In genomic region chr3:127525373-127525772, GRCh38 we compare ENCODE assay signal across 13 cellular contexts.
DNase-seq lines count a peak whose midpoint lies in the region; ATAC-seq, FAIRE-seq and TF ChIP-seq lines count a peak whose summit lies in the region.
"Had no signal": no experiment of that assay in that cellular context is flagged by ENCODE, and none has a peak within 500 bp of the region (broad histone marks: within the 10 kb centered on the region; RNA-seq: fewer than 3 reads in every experiment).

No MANE protein-coding gene starts in this region.

- DNase-seq in A549 (ENCODE audit: low read depth in 1 of 2, low spot score in 1 of 2) (peak; percentile 78 to 88), HCEC 1CT (peak; percentile 5), RPMI7951 (ENCODE audit: low read depth) (peak; percentile 85), fibroblast of mammary gland (ENCODE audit: low read depth) (peak; percentile 86), left cardiac atrium (no peak)
- no peak for DNase-seq in activated CD8-positive, alpha-beta T cell treated with anti-CD3 and anti-CD28 coated beads, Interleukin-2, amount 10 ng/mL, durations not matched to agents 7 days and 5 days
- DNase-seq in activated CD4-positive, alpha-beta T cell treated with anti-CD3 and anti-CD28 coated beads for 1 hour: no peak
- DNase-seq: activated CD8-positive, alpha-beta memory T cell treated with anti-CD3 and anti-CD28 coated beads, Interleukin-2, amount 10 ng/mL, durations not matched to agents 7 days and 5 days; aorta; MM.1S had no signal

- peaks cover 21% of the 10 kb centered on the region for H3K27me3 Mint-ChIP-seq in activated CD8-positive, alpha-beta T cell treated with anti-CD3 and anti-CD28 coated beads, Interleukin-2, amount 10 ng/mL, durations not matched to agents 7 days and 5 days (ENCODE audit: low read depth)

- 3% methylated on average over 11 of the region's 11 CpGs for WGBS in A549 (ENCODE audit: missing lambda C conversion rate)

- peak overlapping the region; percentile 14 to 50; a peak in 2 of 6 replicates for H3K27ac ChIP-seq in A549
- H3K27ac ChIP-seq: C4-2B had no signal

- ATAC-seq in A549 (peak; percentile 96 to 99), left cardiac atrium (no peak), GM21367 (IDR thresholded peaks at IDR 0.05; ENCODE audit: unreplicated experiment) (no peak)
- no peak for ATAC-seq in activated CD8-positive, alpha-beta T cell treated with anti-CD3 and anti-CD28 coated beads, Interleukin-2, amount 10 ng/mL, durations not matched to agents 7 days and 5 days
- ATAC-seq: activated CD8-positive, alpha-beta memory T cell treated with anti-CD3 and anti-CD28 coated beads, Interleukin-2, amount 10 ng/mL, durations not matched to agents 7 days and 5 days had no signal

- no peaks in the 10 kb centered on the region for H3K4me1 Mint-ChIP-seq in activated CD8-positive, alpha-beta T cell treated with anti-CD3 and anti-CD28 coated beads, Interleukin-2, amount 10 ng/mL, durations not matched to agents 7 days and 5 days (ENCODE audit: low read depth)
- H3K4me1 Mint-ChIP-seq: activated CD8-positive, alpha-beta memory T cell treated with anti-CD3 and anti-CD28 coated beads, Interleukin-2, amount 10 ng/mL, durations not matched to agents 7 days and 5 days had no signal

- peaks cover 6% of the 10 kb centered on the region; the same call in 1 of the 3 replicates for H3K9me3 ChIP-seq in A549

- POLR2A ChIA-PET in A549 (lab: Yijun Ruan, JAX): interaction anchor here (0.5 kb wide), 1 partner anchor 841 kb away, joined by 3 read pairs; no protein-coding TSS in a partner anchor
- POLR2A ChIA-PET in activated CD8-positive, alpha-beta T cell treated with anti-CD3 and anti-CD28 coated beads, Interleukin-2, amount 10 ng/mL, durations not matched to agents 7 days and 5 days (lab: Charles Lee): no interaction called here

- H3K4me3 ChIP-seq in A549: no peak overlapping the region
- no peak overlapping the region for H3K4me3 ChIP-seq in fibroblast of mammary gland (ENCODE audit: control insufficient read depth, low read depth, low read length)

- H3K9me3 Mint-ChIP-seq in activated CD8-positive, alpha-beta T cell treated with anti-CD3 and anti-CD28 coated beads, Interleukin-2, amount 10 ng/mL, durations not matched to agents 7 days and 5 days (ENCODE audit: insufficient read depth): no peaks in the 10 kb centered on the region
- H3K9me3 Mint-ChIP-seq: T-helper 1 cell treated with Interleukin-12 subunit alpha and Interleukin-12 subunit beta and Interleukin-4 antibody, amounts not matched to agents 30 μg/mL and 1 μg/mL, for 36 hours had no signal

- no peak for TF ChIP-seq EP300 in A549 (IDR thresholded peaks at IDR 0.05)

- TF ChIP-seq CTCF in A549 (IDR thresholded peaks at IDR 0.05) (no peak), fibroblast of mammary gland (conservative IDR thresholded peaks at IDR 0.05; ENCODE audit: control insufficient read depth, insufficient read depth, low read depth, low read length) (no peak)

- H3K4me2 ChIP-seq in A549: peak overlapping the region; percentile 52

- H3K4me3 Mint-ChIP-seq in activated CD8-positive, alpha-beta T cell treated with anti-CD3 and anti-CD28 coated beads, Interleukin-2, amount 10 ng/mL, durations not matched to agents 7 days and 5 days: no peak overlapping the region
- H3K4me3 Mint-ChIP-seq: activated CD8-positive, alpha-beta memory T cell treated with anti-CD3 and anti-CD28 coated beads, Interleukin-2, amount 10 ng/mL, durations not matched to agents 7 days and 5 days; T-helper 1 cell treated with Interleukin-12 subunit alpha and Interleukin-12 subunit beta and Interleukin-4 antibody, amounts not matched to agents 30 μg/mL and 1 μg/mL, for 36 hours had no signal

- CTCF ChIA-PET in A549 (lab: Yijun Ruan, JAX): interaction anchor here (1.4 kb wide), 1 partner anchor 23 kb away, joined by 5 read pairs; no protein-coding TSS in a partner anchor
- CTCF ChIA-PET in activated CD8-positive, alpha-beta T cell treated with anti-CD3 and anti-CD28 coated beads, Interleukin-2, amount 10 ng/mL, durations not matched to agents 7 days and 5 days (lab: Charles Lee): no interaction called here

- H3K4me1 ChIP-seq in A549: peaks cover 12% of the 10 kb centered on the region; the same call in 2 of the 3 replicates

- intact Hi-C loops in left cardiac atrium (cut with DNase I): no loop called here

- no peaks in the 10 kb centered on the region for H3K36me3 Mint-ChIP-seq in activated CD8-positive, alpha-beta T cell treated with anti-CD3 and anti-CD28 coated beads, Interleukin-2, amount 10 ng/mL, durations not matched to agents 7 days and 5 days (ENCODE audit: low read depth)
- H3K36me3 Mint-ChIP-seq: activated CD8-positive, alpha-beta memory T cell treated with anti-CD3 and anti-CD28 coated beads, Interleukin-2, amount 10 ng/mL, durations not matched to agents 7 days and 5 days had no signal

- TF ChIP-seq RAD21 in A549 (conservative IDR thresholded peaks at IDR 0.05 in 1 of 2, IDR thresholded peaks at IDR 0.05 in 1 of 2): no peak

- no peak for FAIRE-seq in A549 (lab: Jason Lieb, UNC)

- H3K27ac Mint-ChIP-seq in activated CD8-positive, alpha-beta T cell treated with anti-CD3 and anti-CD28 coated beads, Interleukin-2, amount 10 ng/mL, durations not matched to agents 7 days and 5 days: no peak overlapping the region
- H3K27ac Mint-ChIP-seq: activated CD8-positive, alpha-beta memory T cell treated with anti-CD3 and anti-CD28 coated beads, Interleukin-2, amount 10 ng/mL, durations not matched to agents 7 days and 5 days; T-helper 1 cell treated with Interleukin-12 subunit alpha and Interleukin-12 subunit beta and Interleukin-4 antibody, amounts not matched to agents 30 μg/mL and 1 μg/mL, for 36 hours had no signal

- TF ChIP-seq POLR2A in A549 (IDR thresholded peaks at IDR 0.05; ENCODE audit: low read length): no peak

TF ChIP-seq in A549, 52 proteins besides CTCF, POLR2A, EP300 and RAD21:
- TF ChIP-seq NR3C1 (IDR thresholded peaks at IDR 0.05) (no peak), BHLHE40 (IDR thresholded peaks at IDR 0.05; ENCODE audit: low read depth, low read length) (0 out of 2 replicates have a peak, but pooled peaks have one; percentile 24), EHMT2 (IDR thresholded peaks at IDR 0.05; ENCODE audit: low read depth) (no peak), FOSL2 (IDR thresholded peaks at IDR 0.05) (peak; percentile 67), FOSL2 (CRISPR knock-in tag; IDR thresholded peaks at IDR 0.05) (peak; percentile 85), MAFK (IDR thresholded peaks at IDR 0.05; ENCODE audit: partially characterized antibody) (peak; percentile 63), CHD2 (IDR thresholded peaks at IDR 0.05; ENCODE audit: low read length, partially characterized antibody) (no peak), NFE2L2 (conservative IDR thresholded peaks at IDR 0.05; ENCODE audit: low read length) (no peak), MAX (IDR thresholded peaks at IDR 0.05) (no peak), SMC3 (IDR thresholded peaks at IDR 0.05) (no peak), JUNB (IDR thresholded peaks at IDR 0.05) (peak; percentile 38; the same call in 1 of the 2 replicates)
TF ChIP-seq in A549: peak in this region for 4.

Comparison
In these comparisons a context has a peak if more than half of its experiments do, and no peak if none do; other contexts are left out.
1. ATAC-seq: peak in A549 (2 of 2); none in activated CD8-positive, alpha-beta T cell treated with anti-CD3 and anti-CD28 coated beads, Interleukin-2, amount 10 ng/mL, durations not matched to agents 7 days and 5 days (single experiment), left cardiac atrium (0 of 2) and GM21367 (single experiment).
2. DNase-seq: peak in A549 (2 of 2), HCEC 1CT (single experiment), RPMI7951 (single experiment) and fibroblast of mammary gland (single experiment); none in activated CD8-positive, alpha-beta T cell treated with anti-CD3 and anti-CD28 coated beads, Interleukin-2, amount 10 ng/mL, durations not matched to agents 7 days and 5 days (single experiment), activated CD4-positive, alpha-beta T cell treated with anti-CD3 and anti-CD28 coated beads for 1 hour (single experiment) and left cardiac atrium (single experiment).